1 cellular context compared by ENCODE assay signal in the genomic region with DNA sequence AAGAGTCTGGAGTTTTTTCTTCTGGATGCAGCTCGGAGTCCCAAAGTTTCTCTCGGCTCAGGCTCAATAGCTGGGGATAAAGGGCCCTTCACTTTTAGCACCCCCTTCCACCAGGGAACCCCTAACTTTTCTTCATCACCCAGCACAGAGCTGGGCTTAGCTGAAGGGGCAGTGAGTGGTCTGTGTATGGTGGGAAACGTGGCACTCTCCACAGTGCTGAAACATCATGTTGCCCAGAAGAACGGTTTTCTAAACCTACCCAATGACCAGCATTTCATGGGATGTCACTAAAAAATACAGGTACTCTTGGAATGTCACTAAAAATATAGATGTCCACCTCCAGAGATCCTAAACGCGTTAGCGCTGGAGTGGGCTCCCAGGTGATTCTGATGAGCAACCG.
TF ChIP-seq lines count a peak whose summit lies in the region.

No MANE protein-coding gene starts in this region.

TF ChIP-seq in SK-N-SH treated with all-trans-retinoic acid at 6 μM for 48 hours, 23 proteins besides CTCF, POLR2A, EP300 and RAD21 (continued from another document):
- TF ChIP-seq, protein P1, sequence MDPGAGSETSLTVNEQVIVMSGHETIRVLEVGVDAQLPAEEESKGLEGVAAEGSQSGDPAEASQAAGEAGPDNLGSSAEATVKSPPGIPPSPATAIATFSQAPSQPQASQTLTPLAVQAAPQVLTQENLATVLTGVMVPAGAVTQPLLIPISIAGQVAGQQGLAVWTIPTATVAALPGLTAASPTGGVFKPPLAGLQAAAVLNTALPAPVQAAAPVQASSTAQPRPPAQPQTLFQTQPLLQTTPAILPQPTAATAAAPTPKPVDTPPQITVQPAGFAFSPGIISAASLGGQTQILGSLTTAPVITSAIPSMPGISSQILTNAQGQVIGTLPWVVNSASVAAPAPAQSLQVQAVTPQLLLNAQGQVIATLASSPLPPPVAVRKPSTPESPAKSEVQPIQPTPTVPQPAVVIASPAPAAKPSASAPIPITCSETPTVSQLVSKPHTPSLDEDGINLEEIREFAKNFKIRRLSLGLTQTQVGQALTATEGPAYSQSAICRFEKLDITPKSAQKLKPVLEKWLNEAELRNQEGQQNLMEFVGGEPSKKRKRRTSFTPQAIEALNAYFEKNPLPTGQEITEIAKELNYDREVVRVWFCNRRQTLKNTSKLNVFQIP (CRISPR knock-in tag; IDR thresholded peaks at IDR 0.05; ENCODE audit: borderline replicate concordance, low read depth) = no peak
- no peak for TF ChIP-seq ZFP3 (CRISPR knock-in tag; IDR thresholded peaks at IDR 0.05)
- no peak for TF ChIP-seq ZFP30 (CRISPR knock-in tag; IDR thresholded peaks at IDR 0.05)
